ENCODE assay signal across 1 cellular context in the genomic region with DNA sequence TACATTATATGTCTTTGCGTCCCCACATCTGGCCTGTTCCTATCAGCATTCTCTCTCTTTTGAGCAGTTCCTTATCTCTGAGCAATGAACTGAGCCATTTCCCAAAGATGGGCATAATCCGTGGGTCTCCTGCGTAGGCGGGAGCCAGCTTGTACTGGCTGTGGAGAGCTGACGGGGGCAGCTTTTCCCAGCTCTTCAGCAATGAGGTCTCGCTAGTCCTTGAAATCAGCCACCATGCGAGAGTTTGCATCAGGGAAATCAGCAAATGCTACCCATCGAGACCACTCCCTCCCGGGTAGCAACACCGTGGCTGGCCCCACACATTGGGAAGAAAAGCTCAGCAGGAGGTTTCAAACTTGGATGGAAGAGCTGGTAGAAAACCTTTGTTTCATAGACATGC.
TF ChIP-seq lines count a peak whose summit lies in the region.

No MANE protein-coding gene starts in this region.

TF ChIP-seq in K562, 482 proteins besides CTCF, POLR2A, EP300 and RAD21 (continued from another document):
- TF ChIP-seq, protein P1, sequence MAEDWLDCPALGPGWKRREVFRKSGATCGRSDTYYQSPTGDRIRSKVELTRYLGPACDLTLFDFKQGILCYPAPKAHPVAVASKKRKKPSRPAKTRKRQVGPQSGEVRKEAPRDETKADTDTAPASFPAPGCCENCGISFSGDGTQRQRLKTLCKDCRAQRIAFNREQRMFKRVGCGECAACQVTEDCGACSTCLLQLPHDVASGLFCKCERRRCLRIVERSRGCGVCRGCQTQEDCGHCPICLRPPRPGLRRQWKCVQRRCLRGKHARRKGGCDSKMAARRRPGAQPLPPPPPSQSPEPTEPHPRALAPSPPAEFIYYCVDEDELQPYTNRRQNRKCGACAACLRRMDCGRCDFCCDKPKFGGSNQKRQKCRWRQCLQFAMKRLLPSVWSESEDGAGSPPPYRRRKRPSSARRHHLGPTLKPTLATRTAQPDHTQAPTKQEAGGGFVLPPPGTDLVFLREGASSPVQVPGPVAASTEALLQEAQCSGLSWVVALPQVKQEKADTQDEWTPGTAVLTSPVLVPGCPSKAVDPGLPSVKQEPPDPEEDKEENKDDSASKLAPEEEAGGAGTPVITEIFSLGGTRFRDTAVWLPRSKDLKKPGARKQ (CRISPR knock-in tag; IDR thresholded peaks at IDR 0.05), result no peak
- TF ChIP-seq CHD4 (IDR thresholded peaks at IDR 0.05; ENCODE audit: insufficient read depth, insufficient replicate concordance, low read depth, low read length, poor library complexity, severe bottlenecking), result no peak
- TF ChIP-seq JUND (IDR thresholded peaks at IDR 0.05; ENCODE audit: borderline replicate concordance, low read depth, low read length), result no peak
- no peak for TF ChIP-seq JUND (tag; IDR thresholded peaks at IDR 0.05; ENCODE audit: borderline replicate concordance, low read depth, low read length)
- TF ChIP-seq, protein P2, sequence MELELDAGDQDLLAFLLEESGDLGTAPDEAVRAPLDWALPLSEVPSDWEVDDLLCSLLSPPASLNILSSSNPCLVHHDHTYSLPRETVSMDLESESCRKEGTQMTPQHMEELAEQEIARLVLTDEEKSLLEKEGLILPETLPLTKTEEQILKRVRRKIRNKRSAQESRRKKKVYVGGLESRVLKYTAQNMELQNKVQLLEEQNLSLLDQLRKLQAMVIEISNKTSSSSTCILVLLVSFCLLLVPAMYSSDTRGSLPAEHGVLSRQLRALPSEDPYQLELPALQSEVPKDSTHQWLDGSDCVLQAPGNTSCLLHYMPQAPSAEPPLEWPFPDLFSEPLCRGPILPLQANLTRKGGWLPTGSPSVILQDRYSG (tag; conservative IDR thresholded peaks at IDR 0.05; ENCODE audit: low read depth), result no peak
